ENCODE assay signal across 1 cellular context in genomic region chr16:87930456-87930855, GRCh38.
TF ChIP-seq lines count a peak whose summit lies in the region.

No MANE protein-coding gene starts in this region.

TF ChIP-seq in HCT116, 20 proteins besides CTCF, POLR2A, EP300 and RAD21:
- TF ChIP-seq ZBTB33 (IDR thresholded peaks at IDR 0.05; ENCODE audit: extremely low read depth, insufficient replicate concordance, low read length) (no peak), REST (IDR thresholded peaks at IDR 0.05; ENCODE audit: low read depth) (no peak), ZFX (IDR thresholded peaks at IDR 0.05) (no peak), MAX (IDR thresholded peaks at IDR 0.05) (no peak), EGR1 (IDR thresholded peaks at IDR 0.05; ENCODE audit: low read depth) (no peak), ATF3 (IDR thresholded peaks at IDR 0.05) (no peak), SP1 (IDR thresholded peaks at IDR 0.05; ENCODE audit: low read depth) (no peak), SRF (IDR thresholded peaks at IDR 0.05; ENCODE audit: low read depth) (no peak), EZH2 (IDR thresholded peaks at IDR 0.05) (no peak), POLR2AphosphoS5 (IDR thresholded peaks at IDR 0.05; ENCODE audit: low read depth, low read length) (no peak), TCF7L2 (IDR thresholded peaks at IDR 0.05; ENCODE audit: borderline replicate concordance, extremely low read depth, insufficient read depth, insufficient read length) (no peak), JUND (IDR thresholded peaks at IDR 0.05) (no peak), CBX3 (IDR thresholded peaks at IDR 0.05; ENCODE audit: low read depth) (no peak), YY1 (IDR thresholded peaks at IDR 0.05; ENCODE audit: extremely low read depth, insufficient replicate concordance, low read depth, low read length) (no peak), CEBPB (IDR thresholded peaks at IDR 0.05; ENCODE audit: low read depth) (no peak)
